13 cellular contexts compared by ENCODE assay signal in genomic region chr18:31500161-31500688, GRCh38. TPM values are rescaled to one million over a fixed set of nuclear protein-coding genes. Genes with fewer than 3 reads are reported as not detected.
DNase-seq lines count a peak whose midpoint lies in the region; ATAC-seq and TF ChIP-seq lines count a peak whose summit lies in the region.
"Had no signal": no experiment of that assay in that cellular context is flagged by ENCODE, and none has a peak within 500 bp of the region (broad histone marks: within the 10 kb centered on the region; RNA-seq: fewer than 3 reads in every experiment).

No MANE protein-coding gene starts in this region.

- H3K27me3 Mint-ChIP-seq in brain (peaks cover 2% of the 10 kb centered on the region), chondrocyte (ENCODE audit: low read depth) (no peaks in the 10 kb centered on the region)

- TF ChIP-seq POLR2A in lower leg skin (IDR thresholded peaks at IDR 0.05), result no peak

- H3K4me1 Mint-ChIP-seq in brain (peaks cover 20% of the 10 kb centered on the region), chondrocyte (ENCODE audit: low read depth) (peaks cover 8% of the 10 kb centered on the region)

- 48 to 53% methylated on average over 6 of the region's 6 CpGs for WGBS in lower leg skin, 2 donors

- peaks cover 0 to 2% (median 0%) of the 10 kb centered on the region in 5 experiments for H3K9me3 Mint-ChIP-seq in brain
- no peaks in the 10 kb centered on the region for H3K9me3 Mint-ChIP-seq in chondrocyte (ENCODE audit: low read depth)

- ATAC-seq in GM21367 (IDR thresholded peaks at IDR 0.05; ENCODE audit: unreplicated experiment), result peak; percentile 90
- ATAC-seq in HG03175 (IDR thresholded peaks at IDR 0.05; ENCODE audit: unreplicated experiment), result peak; percentile 87
- ATAC-seq in lower lobe of right lung, result no peak

- TF ChIP-seq CTCF in GM12875 (IDR thresholded peaks at IDR 0.05; ENCODE audit: borderline replicate concordance, insufficient read depth, low read depth, low read length) (no peak), brain (conservative IDR thresholded peaks at IDR 0.05) (no peak), lower lobe of right lung (IDR thresholded peaks at IDR 0.05) (no peak), lower leg skin (IDR thresholded peaks at IDR 0.05) (no peak), chondrocyte (IDR thresholded peaks at IDR 0.05) (no peak)

- H3K4me3 ChIP-seq in GM12875 (ENCODE audit: low read depth, low read length), result peak overlapping the region; percentile 41
- no peak overlapping the region for H3K4me3 ChIP-seq in lower lobe of right lung
- no peak overlapping the region for H3K4me3 ChIP-seq in lower leg skin (ENCODE audit: low read depth, poor library complexity, severe bottlenecking)
- H3K4me3 ChIP-seq: dorsolateral prefrontal cortex had no signal

- peak overlapping the region in 1 of 5 experiments; percentile 6 for H3K27ac Mint-ChIP-seq in brain
- no peak overlapping the region for H3K27ac Mint-ChIP-seq in chondrocyte (ENCODE audit: unreplicated experiment)

- H3K4me3 Mint-ChIP-seq in brain (peak overlapping the region in 4 of 5 experiments; percentile 3 to 66 (median 50)), chondrocyte (ENCODE audit: unreplicated experiment) (no peak overlapping the region)

- DNase-seq in lower lobe of right lung, result no peak
- DNase-seq in lower leg skin (ENCODE audit: low spot score in 2 of 2), result no peak
- DNase-seq in chondrocyte (ENCODE audit: low spot score), result no peak
- DNase-seq in OCI-M2 (lab: John Stamatoyannopoulos, UW; ENCODE audit: unreplicated experiment), result no peak
- DNase-seq: DMS 273 treated with DMSO at 0.1 percent for 48 hours, dorsolateral prefrontal cortex, NCI-H1105 had no signal

- H3K4me1 ChIP-seq in lower lobe of right lung, result peaks cover 8% of the 10 kb centered on the region

- H3K27me3 ChIP-seq in lower lobe of right lung (ENCODE audit: low read depth), result peaks cover 42% of the 10 kb centered on the region

- intact Hi-C loops in lower lobe of right lung (cut with DNase I), result no loop called here
- intact Hi-C loops in lower leg skin (cut with DNase I; ENCODE audit: low total_unique reads), result no loop called here

- no peaks in the 10 kb centered on the region for H3K9me3 ChIP-seq in lower lobe of right lung

- no peaks in the 10 kb centered on the region for H3K36me3 Mint-ChIP-seq in brain
- H3K36me3 Mint-ChIP-seq in chondrocyte (ENCODE audit: low read depth), result no peaks in the 10 kb centered on the region

- H3K27ac ChIP-seq in lower lobe of right lung, result no peak overlapping the region
- H3K27ac ChIP-seq: dorsolateral prefrontal cortex had no signal

- no peaks in the 10 kb centered on the region for H3K36me3 ChIP-seq in lower lobe of right lung

RNA-seq across cellular contexts. Expression of gene DSG2, which starts 2.2 kb away (rescaled TPM):
- polyA plus RNA-seq in brain (ENCODE audit: insufficient read depth, low read depth, low replicate concordance), result 0.19 TPM
- 27.6 TPM for total RNA-seq in lower lobe of right lung
- total RNA-seq in lower leg skin, result 10 to 100 TPM; 11.0 to 28.0 (median 19.2) TPM
- total RNA-seq in chondrocyte, result 16.1 to 45.0 TPM (median 43.7 TPM) in 3 replicates

RNA-seq across cellular contexts. Expression of gene DSG3, which starts 52.7 kb away (rescaled TPM):
- polyA plus RNA-seq in brain (ENCODE audit: insufficient read depth, low read depth, low replicate concordance), result not detected
- total RNA-seq in lower lobe of right lung (not detected), lower leg skin (100 to 1,000 TPM in 3 of 4 donors, 10 to 100 TPM in 1; 79.9 to 167 (median 122) TPM), chondrocyte (not detected in 3 replicates)
- total RNA-seq: activated CD8-positive, alpha-beta memory T cell treated with anti-CD3 and anti-CD28 coated beads for 36 hours; mononuclear cell had no signal

Comparison
In these comparisons a context has a peak if more than half of its experiments do, and no peak if none do; other contexts are left out.
1. ATAC-seq: peak in GM21367 (single experiment) and HG03175 (single experiment); none in lower lobe of right lung (0 of 2).
2. RNA of gene DSG3, which starts 52.7 kb away (total RNA-seq): 79.9 to 167 TPM in lower leg skin; not detected in chondrocyte and not detected in lower lobe of right lung (single experiment); every median in the first group is over 10 times any median in the second.